In genomic region chr4:152824561-152824960, GRCh38 we compare ENCODE assay signal across 22 cellular contexts. TPM values are rescaled to one million over a fixed set of nuclear protein-coding genes. Genes with fewer than 3 reads are reported as not detected.
DNase-seq lines count a peak whose midpoint lies in the region; ATAC-seq, FAIRE-seq and TF ChIP-seq lines count a peak whose summit lies in the region.
"Had no signal": no experiment of that assay in that cellular context is flagged by ENCODE, and none has a peak within 500 bp of the region (broad histone marks: within the 10 kb centered on the region; RNA-seq: fewer than 3 reads in every experiment).

No MANE protein-coding gene starts in this region.

- WGBS in K562 (ENCODE audit: insufficient coverage, low coverage, missing lambda C conversion rate), result 83% methylated on average over 2 of the region's 2 CpGs

- TF ChIP-seq POLR2A in K562 (conservative IDR thresholded peaks at IDR 0.05), result no peak

- H3K36me3 ChIP-seq in K562 (ENCODE audit: control insufficient read depth, insufficient read depth, low read length), result no peaks in the 10 kb centered on the region
- H3K36me3 ChIP-seq: BE2C had no signal

- BruUV-seq in K562 (replicated peaks; lab: Mats Ljungman, UMichigan), result no TSS peak

- H3K4me2 ChIP-seq in K562 (ENCODE audit: insufficient read depth, low read length), result no peak overlapping the region
- H3K4me2 ChIP-seq: BLaER1 had no signal

- peaks cover 3% of the 10 kb centered on the region; the same call in 1 of the 2 replicates for H3K9me3 ChIP-seq in K562 (replicated peaks; ENCODE audit: control insufficient read depth, insufficient read depth, low read depth, low read length)
- H3K9me3 ChIP-seq: BE2C had no signal

- H4K20me1 ChIP-seq in K562 (replicated peaks; ENCODE audit: control insufficient read depth, insufficient read depth, low read length), result no peaks in the 10 kb centered on the region
- H4K20me1 ChIP-seq: BLaER1 had no signal

- CTCF ChIA-PET in K562 (lab: Yijun Ruan, JAX; ENCODE audit: low intra/inter-chr PET ratio), result interaction anchor here (0.6 kb wide), 1 partner anchor 1590 kb away, joined by 4 read pairs; no protein-coding TSS in a partner anchor

- ATAC-seq in K562 (no peak), GM21360 (IDR thresholded peaks at IDR 0.05; ENCODE audit: unreplicated experiment) (no peak)
- ATAC-seq: CD8-positive, alpha-beta T cell had no signal

- in situ Hi-C loops in K562 (cut with MboI), result no loop called here

- no peak for TF ChIP-seq RAD21 in K562 (CRISPR knock-in tag; conservative IDR thresholded peaks at IDR 0.05 in 1 of 2, IDR thresholded peaks at IDR 0.05 in 1 of 2)

- POLR2A ChIA-PET in K562 (lab: Yijun Ruan, JAX), result no interaction called here

- no peak for TF ChIP-seq EP300 in K562 (IDR thresholded peaks at IDR 0.05; ENCODE audit: low read length)

- DNase-seq in OCI-M1 (lab: John Stamatoyannopoulos, UW) (peak; percentile 22), K562 (ENCODE audit: extremely low read depth in 1 of 4, low spot score in 3 of 4) (no peak), NCI-H2081 (lab: John Stamatoyannopoulos, UW) (no peak), C1 segment of cervical spinal cord (lab: John Stamatoyannopoulos, UW) (no peak)
- DNase-seq: 8988T; ACHN; BE2C; Caco-2; Calu3; CD4-positive, alpha-beta T cell; CD8-positive, alpha-beta T cell; DMS79 treated with DMSO at 0.1 percent for 48 hours; GF-D8 had no signal

- TF ChIP-seq CTCF in K562 (IDR thresholded peaks at IDR 0.05 in 2 of 3, conservative IDR thresholded peaks at IDR 0.05 in 1 of 3; ENCODE audit: insufficient read depth in 2 of 3, low read depth in 1 of 3, low read length in 3 of 3), result no peak

- FAIRE-seq in K562 (lab: Jason Lieb, UNC), result no peak
- FAIRE-seq: A204.1, D721Med, G401.6, GM12892, GM18507 had no signal

- intact Hi-C loops in K562 (cut with micrococcal nuclease), result no loop called here

- no peak overlapping the region for H2AFZ ChIP-seq in K562 (ENCODE audit: low read depth, low read length)

- H3K79me2 ChIP-seq in K562 (ENCODE audit: control insufficient read depth, insufficient read depth, low read length), result no peaks in the 10 kb centered on the region

- H3K27ac ChIP-seq in K562 (ENCODE audit: extremely low read depth, low read depth, low read length), result no peak overlapping the region
- H3K27ac ChIP-seq: BLaER1, C4-2B had no signal

- no peak overlapping the region for H3K9ac ChIP-seq in K562 (ENCODE audit: insufficient read depth in 1 of 2, low read depth in 2 of 2, low read length in 2 of 2)
- H3K9ac ChIP-seq: BLaER1 had no signal

- no peaks in the 10 kb centered on the region for H3K4me1 ChIP-seq in K562 (replicated peaks in 1 of 2; ENCODE audit: control insufficient read depth in 2 of 2, insufficient read depth in 2 of 2, low read length in 2 of 2)
- H3K4me1 ChIP-seq: BE2C, BLaER1, Caco-2 had no signal

- no peak overlapping the region for H3K4me3 ChIP-seq in K562
- H3K4me3 ChIP-seq: BLaER1 had no signal

- H3K9me1 ChIP-seq in K562 (ENCODE audit: control insufficient read depth, insufficient read depth, low read length), result no peaks in the 10 kb centered on the region

- no peaks in the 10 kb centered on the region for H3K27me3 ChIP-seq in K562 (ENCODE audit: control insufficient read depth in 2 of 2, insufficient read depth in 2 of 2, low read length in 2 of 2)
- H3K27me3 ChIP-seq: BE2C, BLaER1 had no signal

TF ChIP-seq in K562, 482 proteins besides CTCF, POLR2A, EP300 and RAD21:
- no peak for TF ChIP-seq ZNF77 (CRISPR knock-in tag; IDR thresholded peaks at IDR 0.05)
- peak; percentile 54; the same call in 1 of the 2 replicates for TF ChIP-seq SPI1 (IDR thresholded peaks at IDR 0.05; ENCODE audit: borderline replicate concordance, low read depth, low read length)

RNA-seq across cellular contexts. Expression of gene ARFIP1, which starts 44.8 kb away (rescaled TPM):
- total RNA-seq in K562 (2011; cell fraction: chromatin; rRNA removed; ENCODE audit: low replicate concordance), result 8.1 and 20.8 TPM in 2 replicates
- total RNA-seq in K562 (2011; cell fraction: nucleolus; rRNA removed), result 7.6 and 8.0 TPM in 2 replicates
- total RNA-seq in K562 (2011; cell fraction: nucleoplasm; rRNA removed), result 14.6 and 17.5 TPM in 2 replicates
- total RNA-seq in K562 (2014; rRNA removed), result 21.0 and 21.8 TPM in 2 replicates
- total RNA-seq in K562 (2014; rRNA removed; fragmentation: Illumina TruSeq; extraction: Trizol), result 25.1 and 26.6 TPM in 2 replicates
- total RNA-seq in K562 (2015; rRNA removed; fragmentation: Illumina TruSeq; extraction: Trizol), result 22.2 and 23.7 TPM in 2 replicates
- total RNA-seq in K562 (2021), result 20.9 and 21.5 TPM in 2 replicates
- polyA plus RNA-seq in K562 (2011; rRNA removed), result 10.9 and 19.8 TPM in 2 replicates
- 3.1 and 7.1 TPM in 2 replicates for polyA plus RNA-seq in K562 (2011; cell fraction: cytosol; rRNA removed)
- 3.9 and 5.7 TPM in 2 replicates for polyA plus RNA-seq in K562 (2011; cell fraction: nucleus; rRNA removed)
- 19.5 and 19.9 TPM in 2 replicates for polyA plus RNA-seq in K562 (2012)
- polyA plus RNA-seq in K562 (2014; fragmentation: Illumina TruSeq; extraction: Trizol), result 14.1 and 18.5 TPM in 2 replicates
- polyA plus RNA-seq in K562 (2014; fragmentation: Nextera tagmentation; extraction: Ambion mirVana), result 10 to 100 TPM; 19.9 to 22.9 TPM
- polyA plus RNA-seq in K562 (2014; rRNA removed), result 14.1 and 20.8 TPM in 2 replicates
- polyA minus RNA-seq in K562 (2011; rRNA and poly(A)+ RNA removed), result 24.6 and 25.9 TPM in 2 replicates
- polyA minus RNA-seq in K562 (2011; cell fraction: cytosol; rRNA and poly(A)+ RNA removed), result 12.2 and 15.3 TPM in 2 replicates
- 11.3 and 17.5 TPM in 2 replicates for polyA minus RNA-seq in K562 (2011; cell fraction: nucleus; rRNA and poly(A)+ RNA removed)

RNA-seq across cellular contexts. Expression of gene TIGD4, which starts 45.0 kb away (rescaled TPM):
- 0.12 and 0.90 TPM in 2 replicates for total RNA-seq in K562 (2011; cell fraction: chromatin; rRNA removed; ENCODE audit: low replicate concordance)
- total RNA-seq in K562 (2011; cell fraction: nucleolus; rRNA removed), result 0.13 and 0.17 TPM in 2 replicates
- total RNA-seq in K562 (2011; cell fraction: nucleoplasm; rRNA removed), result 0.15 and 0.46 TPM in 2 replicates
- total RNA-seq in K562 (2014; rRNA removed), result 0.18 and 0.20 TPM in 2 replicates
- total RNA-seq in K562 (2014; rRNA removed; fragmentation: Illumina TruSeq; extraction: Trizol), result 0.25 and 0.35 TPM in 2 replicates
- 0.11 and 0.14 TPM in 2 replicates for total RNA-seq in K562 (2015; rRNA removed; fragmentation: Illumina TruSeq; extraction: Trizol)
- total RNA-seq in K562 (2021), result 0.11 and 0.25 TPM in 2 replicates
- 0.09 and 0.22 TPM in 2 replicates for polyA plus RNA-seq in K562 (2011; rRNA removed)
- polyA plus RNA-seq in K562 (2011; cell fraction: cytosol; rRNA removed), result 0.03 and 0.04 TPM in 2 replicates
- polyA plus RNA-seq in K562 (2011; cell fraction: nucleus; rRNA removed), result 0.13 and 0.18 TPM in 2 replicates
- polyA plus RNA-seq in K562 (2012), result 0.17 and 0.35 TPM in 2 replicates
- 0.07 and 0.21 TPM in 2 replicates for polyA plus RNA-seq in K562 (2014; fragmentation: Illumina TruSeq; extraction: Trizol)
- polyA plus RNA-seq in K562 (2014; fragmentation: Nextera tagmentation; extraction: Ambion mirVana), result under 1 TPM; 0.07 to 0.10 TPM
- polyA plus RNA-seq in K562 (2014; rRNA removed), result 0.24 and 0.28 TPM in 2 replicates
- polyA minus RNA-seq in K562 (2011; rRNA and poly(A)+ RNA removed), result 0.06 and 0.35 TPM in 2 replicates
- polyA minus RNA-seq in K562 (2011; cell fraction: cytosol; rRNA and poly(A)+ RNA removed), result not detected in 2 replicates
- polyA minus RNA-seq in K562 (2011; cell fraction: nucleus; rRNA and poly(A)+ RNA removed), result 0.13 TPM in 1 of 2 replicates, not detected in the other
- polyA plus RNA-seq: AG04450 had no signal
